In genomic region chr3:120742198-120743080, GRCh38 we compare ENCODE assay signal across 1 cellular context.
A peak's percentile ranks its signal among the peaks of the same experiment; 100 is the strongest.
TF ChIP-seq lines count a peak whose summit lies in the region.

TSS of gene GTF2E1 (plus strand) at chr3:120742744. CDS start at chr3:120750553, 7,809 bp downstream.
A gene with protein sequence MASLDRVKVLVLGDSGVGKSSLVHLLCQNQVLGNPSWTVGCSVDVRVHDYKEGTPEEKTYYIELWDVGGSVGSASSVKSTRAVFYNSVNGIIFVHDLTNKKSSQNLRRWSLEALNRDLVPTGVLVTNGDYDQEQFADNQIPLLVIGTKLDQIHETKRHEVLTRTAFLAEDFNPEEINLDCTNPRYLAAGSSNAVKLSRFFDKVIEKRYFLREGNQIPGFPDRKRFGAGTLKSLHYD (minus strand): TSS chr3:120742516. CDS start chr3:120742507, 9 bp downstream.

TF ChIP-seq in WTC11, 78 proteins besides CTCF, POLR2A, EP300 and RAD21 (continued from another document):
- TF ChIP-seq, protein P1, sequence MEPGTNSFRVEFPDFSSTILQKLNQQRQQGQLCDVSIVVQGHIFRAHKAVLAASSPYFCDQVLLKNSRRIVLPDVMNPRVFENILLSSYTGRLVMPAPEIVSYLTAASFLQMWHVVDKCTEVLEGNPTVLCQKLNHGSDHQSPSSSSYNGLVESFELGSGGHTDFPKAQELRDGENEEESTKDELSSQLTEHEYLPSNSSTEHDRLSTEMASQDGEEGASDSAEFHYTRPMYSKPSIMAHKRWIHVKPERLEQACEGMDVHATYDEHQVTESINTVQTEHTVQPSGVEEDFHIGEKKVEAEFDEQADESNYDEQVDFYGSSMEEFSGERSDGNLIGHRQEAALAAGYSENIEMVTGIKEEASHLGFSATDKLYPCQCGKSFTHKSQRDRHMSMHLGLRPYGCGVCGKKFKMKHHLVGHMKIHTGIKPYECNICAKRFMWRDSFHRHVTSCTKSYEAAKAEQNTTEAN (CRISPR knock-in tag; IDR thresholded peaks at IDR 0.05): 0 out of 2 replicates have a peak, but pooled peaks have one; percentile 37
- TF ChIP-seq, protein P2, sequence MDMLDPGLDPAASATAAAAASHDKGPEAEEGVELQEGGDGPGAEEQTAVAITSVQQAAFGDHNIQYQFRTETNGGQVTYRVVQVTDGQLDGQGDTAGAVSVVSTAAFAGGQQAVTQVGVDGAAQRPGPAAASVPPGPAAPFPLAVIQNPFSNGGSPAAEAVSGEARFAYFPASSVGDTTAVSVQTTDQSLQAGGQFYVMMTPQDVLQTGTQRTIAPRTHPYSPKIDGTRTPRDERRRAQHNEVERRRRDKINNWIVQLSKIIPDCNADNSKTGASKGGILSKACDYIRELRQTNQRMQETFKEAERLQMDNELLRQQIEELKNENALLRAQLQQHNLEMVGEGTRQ (CRISPR knock-in tag; IDR thresholded peaks at IDR 0.05): peak; percentile 53
- peak; percentile 64; the same call in 1 of the 2 replicates for TF ChIP-seq FOXK1 (CRISPR knock-in tag; IDR thresholded peaks at IDR 0.05)
- TF ChIP-seq, protein P3, sequence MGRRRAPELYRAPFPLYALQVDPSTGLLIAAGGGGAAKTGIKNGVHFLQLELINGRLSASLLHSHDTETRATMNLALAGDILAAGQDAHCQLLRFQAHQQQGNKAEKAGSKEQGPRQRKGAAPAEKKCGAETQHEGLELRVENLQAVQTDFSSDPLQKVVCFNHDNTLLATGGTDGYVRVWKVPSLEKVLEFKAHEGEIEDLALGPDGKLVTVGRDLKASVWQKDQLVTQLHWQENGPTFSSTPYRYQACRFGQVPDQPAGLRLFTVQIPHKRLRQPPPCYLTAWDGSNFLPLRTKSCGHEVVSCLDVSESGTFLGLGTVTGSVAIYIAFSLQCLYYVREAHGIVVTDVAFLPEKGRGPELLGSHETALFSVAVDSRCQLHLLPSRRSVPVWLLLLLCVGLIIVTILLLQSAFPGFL (CRISPR knock-in tag; IDR thresholded peaks at IDR 0.05; ENCODE audit: borderline replicate concordance): no peak
- no peak for TF ChIP-seq ZNF423 (CRISPR knock-in tag; IDR thresholded peaks at IDR 0.05)
- TF ChIP-seq NFYB (CRISPR knock-in tag; conservative IDR thresholded peaks at IDR 0.05; ENCODE audit: low read depth): peak; percentile 79
- TF ChIP-seq TEAD4 (CRISPR knock-in tag; IDR thresholded peaks at IDR 0.05): no peak
